ENCODE assay signal across 8 cellular contexts in the genomic region with DNA sequence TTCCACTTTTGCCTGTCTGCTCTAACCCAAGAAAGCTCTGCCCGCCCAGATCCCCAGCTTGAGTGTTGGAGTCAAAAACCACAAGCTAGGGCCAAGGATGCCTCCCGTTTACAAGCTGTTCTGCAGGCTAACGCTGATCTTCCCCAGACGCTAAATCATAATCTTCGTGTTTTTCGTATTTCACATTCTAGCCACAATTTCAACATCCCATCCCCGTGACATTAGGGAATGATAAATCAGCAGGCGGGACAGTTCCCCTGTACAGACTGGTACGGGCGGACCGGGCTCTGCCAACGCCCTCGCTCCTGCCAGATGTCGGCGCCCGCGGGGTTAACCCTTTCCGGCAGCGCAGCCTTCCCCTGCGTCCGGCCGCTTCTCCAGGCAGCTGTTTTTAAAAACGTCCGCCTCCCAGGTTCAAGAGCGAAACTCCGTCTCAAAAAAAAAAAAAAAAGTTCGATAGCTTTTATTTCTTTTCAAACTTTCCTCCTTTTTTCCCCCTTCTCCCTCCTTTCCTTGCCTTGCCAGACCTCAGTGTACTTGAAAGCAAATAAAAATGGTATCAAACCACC.
A peak's percentile ranks its signal among the peaks of the same experiment; 100 is the strongest.
DNase-seq lines count a peak whose midpoint lies in the region; ATAC-seq and TF ChIP-seq lines count a peak whose summit lies in the region.

No MANE protein-coding gene starts in this region.

- H3K4me3 ChIP-seq in WI38 (ENCODE audit: low read depth, low read length) (peak overlapping the region; percentile 41), neural cell (ENCODE audit: low read length) (peak overlapping the region; percentile 58)

- H3K9me3 Mint-ChIP-seq in activated CD8-positive, alpha-beta memory T cell treated with anti-CD3 and anti-CD28 coated beads, Interleukin-2, amount 10 ng/mL, durations not matched to agents 7 days and 5 days (ENCODE audit: low read depth), result no peaks in the 10 kb centered on the region

- no peaks in the 10 kb centered on the region for H3K9me2 ChIP-seq in neural cell (ENCODE audit: insufficient read depth, low read length)

- no peak for TF ChIP-seq CTCF in WI38 (IDR thresholded peaks at IDR 0.05; ENCODE audit: low read depth, low read length)
- TF ChIP-seq CTCF in neural cell (IDR thresholded peaks at IDR 0.05; ENCODE audit: poor library complexity, severe bottlenecking), result no peak
- no peak for TF ChIP-seq CTCF in GM13976 (IDR thresholded peaks at IDR 0.05; ENCODE audit: borderline replicate concordance, control extremely low read depth, extremely low read depth, insufficient read depth, missing control alignments)

- H3K9me3 ChIP-seq in neural cell (ENCODE audit: low read length), result no peaks in the 10 kb centered on the region

- peaks cover 46% of the 10 kb centered on the region for H3K27me3 Mint-ChIP-seq in activated CD8-positive, alpha-beta memory T cell treated with anti-CD3 and anti-CD28 coated beads, Interleukin-2, amount 10 ng/mL, durations not matched to agents 7 days and 5 days

- H2AFZ ChIP-seq in neural cell (ENCODE audit: low read depth, low read length), result no peak overlapping the region

- CTCF ChIA-PET in activated CD8-positive, alpha-beta memory T cell treated with anti-CD3 and anti-CD28 coated beads, Interleukin-2, amount 10 ng/mL, durations not matched to agents 7 days and 5 days (lab: Charles Lee), result no interaction called here

- peaks cover 6% of the 10 kb centered on the region for H3K4me1 Mint-ChIP-seq in activated CD8-positive, alpha-beta memory T cell treated with anti-CD3 and anti-CD28 coated beads, Interleukin-2, amount 10 ng/mL, durations not matched to agents 7 days and 5 days

- ATAC-seq in activated CD8-positive, alpha-beta memory T cell treated with anti-CD3 and anti-CD28 coated beads, Interleukin-2, amount 10 ng/mL, durations not matched to agents 7 days and 5 days, result peak; percentile 49

- H3K36me3 ChIP-seq in neural cell (ENCODE audit: insufficient read depth, low read length), result no peaks in the 10 kb centered on the region

- TF ChIP-seq RAD21 in neural cell (conservative IDR thresholded peaks at IDR 0.05), result no peak

- H3K36me3 Mint-ChIP-seq in activated CD8-positive, alpha-beta memory T cell treated with anti-CD3 and anti-CD28 coated beads, Interleukin-2, amount 10 ng/mL, durations not matched to agents 7 days and 5 days, result no peaks in the 10 kb centered on the region

- no peak for TF ChIP-seq EP300 in neural cell (conservative IDR thresholded peaks at IDR 0.05; ENCODE audit: poor library complexity, severe bottlenecking)

- no peaks in the 10 kb centered on the region for H3F3A ChIP-seq in neural cell (ENCODE audit: insufficient read depth, low read length, poor library complexity, severe bottlenecking)

- H3K4me3 Mint-ChIP-seq in activated CD8-positive, alpha-beta memory T cell treated with anti-CD3 and anti-CD28 coated beads, Interleukin-2, amount 10 ng/mL, durations not matched to agents 7 days and 5 days, result peak overlapping the region; percentile 31

- no peak overlapping the region for H3K27ac ChIP-seq in neural cell (ENCODE audit: low read length)

- H3K27me3 ChIP-seq in neural cell (ENCODE audit: insufficient read depth, low read depth, low read length), result peaks cover 29% of the 10 kb centered on the region

- no peaks in the 10 kb centered on the region for H4K20me1 ChIP-seq in neural cell (ENCODE audit: insufficient read depth)

- DNase-seq in activated CD8-positive, alpha-beta memory T cell treated with anti-CD3 and anti-CD28 coated beads, Interleukin-2, amount 10 ng/mL, durations not matched to agents 7 days and 5 days, result peak; percentile 42
- no peak for DNase-seq in activated CD8-positive, alpha-beta memory T cell treated with anti-CD3 and anti-CD28 coated beads for 24 hours
- DNase-seq in fibroblast of peridontal ligament (ENCODE audit: extremely low read depth), result peak; percentile 75
- DNase-seq in NCI-H1694 (lab: John Stamatoyannopoulos, UW), result no peak
- no peak for DNase-seq in GM13976 (ENCODE audit: low spot score)
- no peak for DNase-seq in NCI-H510A (lab: John Stamatoyannopoulos, UW)

- H3K27ac Mint-ChIP-seq in activated CD8-positive, alpha-beta memory T cell treated with anti-CD3 and anti-CD28 coated beads, Interleukin-2, amount 10 ng/mL, durations not matched to agents 7 days and 5 days, result no peak overlapping the region

- no peak overlapping the region for H3K9ac ChIP-seq in neural cell (ENCODE audit: low read length)

- no peaks in the 10 kb centered on the region for H3K79me2 ChIP-seq in neural cell (replicated peaks; ENCODE audit: insufficient read depth, low read length)

- in situ Hi-C loops in GM13976 (cut with MboI; ENCODE audit: low sequenced_read_pairs, unreplicated experiment), result no loop called here

- peak overlapping the region; percentile 24 for H3K4me2 ChIP-seq in neural cell (ENCODE audit: low read length)

TF ChIP-seq in neural cell, 6 proteins besides CTCF, POLR2A, EP300 and RAD21:
- no peak for TF ChIP-seq POLR2AphosphoS5 (IDR thresholded peaks at IDR 0.05)
- no peak for TF ChIP-seq MXI1 (conservative IDR thresholded peaks at IDR 0.05; ENCODE audit: poor library complexity, severe bottlenecking)
- no peak for TF ChIP-seq REST (IDR thresholded peaks at IDR 0.05; ENCODE audit: borderline replicate concordance)
- no peak for TF ChIP-seq EZH2 (IDR thresholded peaks at IDR 0.05; ENCODE audit: borderline replicate concordance, insufficient read depth, low read length, poor library complexity, severe bottlenecking)
- TF ChIP-seq TAF1 (IDR thresholded peaks at IDR 0.05; ENCODE audit: low read depth), result no peak
- no peak for TF ChIP-seq SMC3 (conservative IDR thresholded peaks at IDR 0.05; ENCODE audit: poor library complexity)

Comparison
In these comparisons a context has a peak if more than half of its experiments do, and no peak if none do; other contexts are left out.
1. DNase-seq: peak in activated CD8-positive, alpha-beta memory T cell treated with anti-CD3 and anti-CD28 coated beads, Interleukin-2, amount 10 ng/mL, durations not matched to agents 7 days and 5 days (single experiment) and fibroblast of peridontal ligament (single experiment); none in activated CD8-positive, alpha-beta memory T cell treated with anti-CD3 and anti-CD28 coated beads for 24 hours (single experiment), NCI-H1694 (single experiment), GM13976 (single experiment) and NCI-H510A (single experiment).